In the genomic region with DNA sequence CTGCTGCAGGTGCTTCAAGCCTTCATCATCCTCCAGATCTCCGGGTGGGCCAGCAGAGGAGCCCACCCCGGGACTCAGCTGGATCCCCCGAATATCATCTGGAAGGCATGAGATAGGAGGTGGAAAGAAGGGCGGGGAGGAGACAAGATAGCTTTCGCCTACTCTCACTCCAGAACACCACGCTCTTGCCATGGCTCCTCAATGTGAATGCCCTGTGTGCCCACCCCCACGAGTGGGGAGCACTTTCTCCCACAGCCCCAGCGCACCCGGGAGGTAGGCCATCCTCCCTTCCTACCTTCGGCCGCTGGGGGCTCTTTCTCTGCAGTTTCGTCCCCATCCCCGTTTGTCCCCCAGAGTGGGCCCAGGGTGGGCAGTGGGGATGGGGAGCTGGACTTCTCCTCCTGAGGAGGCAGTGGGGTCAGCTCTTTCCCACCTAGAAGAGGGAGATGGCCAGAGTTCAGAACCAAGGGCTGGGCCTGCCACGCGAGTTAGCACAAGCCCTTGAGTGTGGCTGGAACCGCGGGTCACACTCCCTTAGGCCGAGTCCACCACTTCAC, we compare ENCODE assay signal across 15 cellular contexts. TPM values are rescaled to one million over a fixed set of nuclear protein-coding genes. Genes with fewer than 3 reads are reported as not detected.
A peak's percentile ranks its signal among the peaks of the same experiment; 100 is the strongest.
DNase-seq lines count a peak whose midpoint lies in the region; ATAC-seq and TF ChIP-seq lines count a peak whose summit lies in the region.
"Had no signal": no experiment of that assay in that cellular context is flagged by ENCODE, and none has a peak within 500 bp of the region (broad histone marks: within the 10 kb centered on the region; RNA-seq: fewer than 3 reads in every experiment).

No MANE protein-coding gene starts in this region.

- no peak overlapping the region for H3K27ac Mint-ChIP-seq in glutamatergic neuron (ENCODE audit: unreplicated experiment)

- peaks cover 2% of the 10 kb centered on the region for H3K36me3 Mint-ChIP-seq in glutamatergic neuron (ENCODE audit: unreplicated experiment)

- TF ChIP-seq CTCF in glutamatergic neuron (IDR thresholded peaks at IDR 0.05; ENCODE audit: partially characterized antibody, unreplicated experiment): no peak

- intact Hi-C loops in cardiac septum (cut with DNase I) (no loop called here), left ventricle myocardium superior (cut with micrococcal nuclease) (no loop called here)

- peaks cover 11% of the 10 kb centered on the region for H3K4me1 Mint-ChIP-seq in glutamatergic neuron (ENCODE audit: low read depth, unreplicated experiment)

- no peak for ATAC-seq in left ventricle myocardium superior
- ATAC-seq in GM18868 (IDR thresholded peaks at IDR 0.05; ENCODE audit: unreplicated experiment): no peak
- ATAC-seq: PC-3 had no signal

- DNase-seq in cardiac septum (ENCODE audit: low spot score) (peak; percentile 49), left ventricle myocardium superior (no peak), HEK293T (ENCODE audit: extremely low spot score) (peak; percentile 3), hepatic stellate cell (ENCODE audit: low spot score) (peak; percentile 11), SW480 (ENCODE audit: low spot score) (no peak), glutamatergic neuron (no peak)
- DNase-seq: CD4-positive, alpha-beta memory T cell; GOT3; NCI-H1417; NCI-H187; NCI-H226; NCI-H524 treated with DMSO at 0.1 percent for 48 hours; PC-3 had no signal

- peaks cover 11% of the 10 kb centered on the region for H3K27me3 Mint-ChIP-seq in glutamatergic neuron (ENCODE audit: unreplicated experiment)
- H3K27me3 Mint-ChIP-seq: CD4-positive, alpha-beta memory T cell had no signal

- no peak overlapping the region for H3K4me3 Mint-ChIP-seq in glutamatergic neuron (ENCODE audit: unreplicated experiment)
- H3K4me3 Mint-ChIP-seq: CD4-positive, alpha-beta memory T cell had no signal

- CTCF ChIA-PET in HEK293T (lab: Yijun Ruan, JAX): interaction anchor here (2.4 kb wide), 1 partner anchor 20 kb away, joined by 6 read pairs; a partner anchor contains a TSS

- POLR2A ChIA-PET in HEK293T (lab: Yijun Ruan, JAX): interaction anchor here (0.7 kb wide), 1 partner anchor 9 kb away, joined by 3 read pairs; a partner anchor contains a TSS

- peaks cover 10% of the 10 kb centered on the region for H3K9me3 Mint-ChIP-seq in glutamatergic neuron (ENCODE audit: unreplicated experiment)
- H3K9me3 Mint-ChIP-seq: CD4-positive, alpha-beta memory T cell had no signal

TF ChIP-seq in HEK293T, 16 proteins besides CTCF, POLR2A, EP300 and RAD21:
- TF ChIP-seq HDGF (IDR thresholded peaks at IDR 0.05; ENCODE audit: borderline replicate concordance) (no peak), NFRKB (IDR thresholded peaks at IDR 0.05) (no peak), BHLHE40 (IDR thresholded peaks at IDR 0.05; ENCODE audit: borderline replicate concordance) (no peak), LEF1 (IDR thresholded peaks at IDR 0.05; ENCODE audit: borderline replicate concordance) (no peak), ELF4 (IDR thresholded peaks at IDR 0.05) (no peak), SUZ12 (IDR thresholded peaks at IDR 0.05) (no peak), FOXK2 (IDR thresholded peaks at IDR 0.05) (no peak), L3MBTL2 (conservative IDR thresholded peaks at IDR 0.05) (no peak), ARNT (IDR thresholded peaks at IDR 0.05) (no peak), FOXA1 (IDR thresholded peaks at IDR 0.05) (no peak), ZNF384 (IDR thresholded peaks at IDR 0.05) (no peak), SP1 (IDR thresholded peaks at IDR 0.05) (no peak), FOXM1 (IDR thresholded peaks at IDR 0.05; ENCODE audit: borderline replicate concordance) (no peak), CTBP1 (IDR thresholded peaks at IDR 0.05; ENCODE audit: borderline replicate concordance) (no peak), TARDBP (IDR thresholded peaks at IDR 0.05) (no peak)
- TF ChIP-seq, protein P1, sequence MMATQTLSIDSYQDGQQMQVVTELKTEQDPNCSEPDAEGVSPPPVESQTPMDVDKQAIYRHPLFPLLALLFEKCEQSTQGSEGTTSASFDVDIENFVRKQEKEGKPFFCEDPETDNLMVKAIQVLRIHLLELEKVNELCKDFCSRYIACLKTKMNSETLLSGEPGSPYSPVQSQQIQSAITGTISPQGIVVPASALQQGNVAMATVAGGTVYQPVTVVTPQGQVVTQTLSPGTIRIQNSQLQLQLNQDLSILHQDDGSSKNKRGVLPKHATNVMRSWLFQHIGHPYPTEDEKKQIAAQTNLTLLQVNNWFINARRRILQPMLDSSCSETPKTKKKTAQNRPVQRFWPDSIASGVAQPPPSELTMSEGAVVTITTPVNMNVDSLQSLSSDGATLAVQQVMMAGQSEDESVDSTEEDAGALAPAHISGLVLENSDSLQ (IDR thresholded peaks at IDR 0.05): no peak

RNA-seq across cellular contexts. Expression of a gene that starts 8.9 kb away (rescaled TPM):
- total RNA-seq in cardiac septum (23.9 TPM), left ventricle myocardium superior (29.4 TPM), glutamatergic neuron (ENCODE audit: unreplicated experiment) (79.6 TPM)

RNA-seq across cellular contexts. Expression of a gene that starts 11.6 kb away (rescaled TPM):
- 123 TPM for total RNA-seq in cardiac septum
- 112 TPM for total RNA-seq in left ventricle myocardium superior
- 275 TPM for total RNA-seq in glutamatergic neuron (ENCODE audit: unreplicated experiment)

RNA-seq across cellular contexts. Expression of a gene that starts 20.8 kb away (rescaled TPM):
- total RNA-seq in cardiac septum (25.1 TPM), left ventricle myocardium superior (30.0 TPM), glutamatergic neuron (ENCODE audit: unreplicated experiment) (35.8 TPM)

RNA-seq across cellular contexts. Expression of a gene that starts 28.9 kb away (rescaled TPM):
- total RNA-seq in cardiac septum: not detected
- total RNA-seq in left ventricle myocardium superior: not detected
- total RNA-seq in glutamatergic neuron (ENCODE audit: unreplicated experiment): 95.2 TPM
- total RNA-seq: CD4-positive, alpha-beta memory T cell; M059J; PC-3 had no signal

RNA-seq across cellular contexts. Expression of a gene that starts 35.1 kb away (rescaled TPM):
- total RNA-seq in cardiac septum (not detected), left ventricle myocardium superior (not detected), glutamatergic neuron (ENCODE audit: unreplicated experiment) (not detected)
- total RNA-seq: CD4-positive, alpha-beta memory T cell; M059J; PC-3 had no signal

Comparison
In these comparisons a context has a peak if more than half of its experiments do, and no peak if none do; other contexts are left out.
1. DNase-seq: peak in cardiac septum (single experiment), HEK293T (single experiment) and hepatic stellate cell (single experiment); none in left ventricle myocardium superior (single experiment), SW480 (single experiment) and glutamatergic neuron (single experiment).